ENCODE assay signal across 15 cellular contexts in the genomic region with DNA sequence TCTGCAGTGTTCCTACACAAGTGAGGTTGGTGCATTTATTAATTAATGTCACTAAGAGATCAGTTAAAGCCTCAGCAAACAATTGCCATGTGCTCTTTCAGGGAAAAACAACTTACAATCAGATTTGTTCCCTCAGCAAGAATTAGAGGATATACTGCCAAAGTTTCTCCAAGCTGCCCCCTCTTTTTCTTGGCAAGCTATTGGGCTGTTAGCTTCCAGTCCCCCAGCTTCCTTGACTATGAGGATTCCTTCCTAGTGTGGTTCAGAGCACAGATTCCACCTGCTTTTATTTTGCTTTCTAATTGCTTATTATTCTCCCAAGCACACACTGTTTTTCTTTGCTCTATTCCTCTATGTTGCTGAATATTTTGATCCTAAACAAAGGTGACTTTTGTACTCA.
"Had no signal": no experiment of that assay in that cellular context is flagged by ENCODE, and none has a peak within 500 bp of the region (broad histone marks: within the 10 kb centered on the region; RNA-seq: fewer than 3 reads in every experiment).

No MANE protein-coding gene starts in this region.

- H3K27ac ChIP-seq: adrenal gland had no signal

- DNase-seq: activated CD4-positive, alpha-beta T cell treated with anti-CD3 and anti-CD28 coated beads for 36 hours; activated CD4-positive, alpha-beta T cell treated with anti-CD3 and anti-CD28 coated beads, Interleukin-2, amount 50 U/mL, for 48 hours; activated gamma-delta T cell treated with Interleukin-2 at 50 U/mL for 16 hours; adrenal gland; erythroblast; foreskin melanocyte; head of caudate nucleus; immature natural killer cell; nephron progenitor cell; nucleus accumbens; stimulated activated CD4-positive, alpha-beta T cell treated with anti-CD3 and anti-CD28 coated beads, Interleukin-2, amount 100 ng/mL, for 48 hours had no signal

- H3K9me3 ChIP-seq: adrenal gland, suprapubic skin had no signal

- H3K4me3 ChIP-seq: adrenal gland, lung, skin epidermis, suprapubic skin had no signal

- ATAC-seq: activated CD4-positive, alpha-beta T cell treated with anti-CD3 and anti-CD28 coated beads for 36 hours; activated naive CD4-positive, alpha-beta T cell treated with anti-CD3 and anti-CD28 coated beads, Interleukin-2, amount 50 U/mL, for 72 hours had no signal

- H3K36me3 ChIP-seq: adrenal gland, suprapubic skin had no signal

- H3K4me1 ChIP-seq: adrenal gland, suprapubic skin had no signal

- H3K27me3 ChIP-seq: suprapubic skin had no signal
